26 cellular contexts compared by ENCODE assay signal in genomic region chr5:67723873-67724272, GRCh38.
A peak's percentile ranks its signal among the peaks of the same experiment; 100 is the strongest.
DNase-seq lines count a peak whose midpoint lies in the region; ATAC-seq, FAIRE-seq and TF ChIP-seq lines count a peak whose summit lies in the region.
"Had no signal": no experiment of that assay in that cellular context is flagged by ENCODE, and none has a peak within 500 bp of the region (broad histone marks: within the 10 kb centered on the region; RNA-seq: fewer than 3 reads in every experiment).

No MANE protein-coding gene starts in this region.

- CTCF ChIA-PET in HepG2 (lab: Yijun Ruan, JAX; ENCODE audit: low intra/inter-chr PET ratio, low total read pairs), result no interaction called here

- POLR2A ChIA-PET in HepG2 (lab: Yijun Ruan, JAX), result no interaction called here

- no peak overlapping the region for H3K4me2 ChIP-seq in HepG2 (ENCODE audit: low read depth, low read length)
- H3K4me2 ChIP-seq in GM23248 (ENCODE audit: unreplicated experiment), result no peak overlapping the region

- peak overlapping the region; percentile 64 to 79 (median 75) for H3K27ac ChIP-seq in esophagus muscularis mucosa (replicated peaks in 1 of 4)
- H3K27ac ChIP-seq in HepG2 (ENCODE audit: extremely low read length, insufficient read depth, low read length), result no peak overlapping the region
- H3K27ac ChIP-seq in sigmoid colon, result peak overlapping the region; percentile 73 to 77 (median 76)
- no peak overlapping the region for H3K27ac ChIP-seq in GM23248
- H3K27ac ChIP-seq: HL-60, SJCRH30 had no signal

- BruUV-seq in HepG2 (replicated peaks; lab: Mats Ljungman, UMichigan), result no TSS peak

- WGBS in esophagus muscularis mucosa, result 47% methylated on average over 1 of the region's 1 CpG
- WGBS in HepG2 (ENCODE audit: low lambda C conversion rate), result 65% methylated on average over 1 of the region's 1 CpG
- 86% methylated on average over 1 of the region's 1 CpG for WGBS in sigmoid colon, 2 donors
- WGBS in GM23248 (ENCODE audit: low coverage in 1 of 2, low lambda C conversion rate in 2 of 2, missing lambda C conversion rate in 2 of 2), 2 experiments, result 84 to 88% methylated on average over 1 of the region's 1 CpG

- no peaks in the 10 kb centered on the region for H3K27me3 ChIP-seq in esophagus muscularis mucosa
- H3K27me3 ChIP-seq in HepG2 (ENCODE audit: control insufficient read depth in 1 of 2, insufficient read depth in 2 of 2, low read length in 2 of 2), result no peaks in the 10 kb centered on the region
- no peaks in the 10 kb centered on the region for H3K27me3 ChIP-seq in sigmoid colon
- H3K27me3 ChIP-seq in GM23248 (replicated peaks; ENCODE audit: insufficient read depth), result no peaks in the 10 kb centered on the region
- H3K27me3 ChIP-seq: SJCRH30 had no signal

- TF ChIP-seq POLR2A in esophagus muscularis mucosa (IDR thresholded peaks at IDR 0.05; ENCODE audit: low read depth), result no peak
- TF ChIP-seq POLR2A in HepG2 (IDR thresholded peaks at IDR 0.05; ENCODE audit: insufficient read depth in 1 of 2, low read depth in 2 of 2, low read length in 2 of 2), result no peak
- no peak for TF ChIP-seq POLR2A in sigmoid colon (IDR thresholded peaks at IDR 0.05)

- TF ChIP-seq RAD21 in HepG2 (CRISPR knock-in tag; IDR thresholded peaks at IDR 0.05), result no peak

- H3K4me1 ChIP-seq in esophagus muscularis mucosa (peaks cover 6 to 37% (median 23%) of the 10 kb centered on the region in 4 donors), HepG2 (ENCODE audit: insufficient read depth, low read length) (no peaks in the 10 kb centered on the region), sigmoid colon (peaks cover 0 to 25% (median 19%) of the 10 kb centered on the region in 4 donors), GM23248 (ENCODE audit: insufficient read depth) (no peaks in the 10 kb centered on the region)
- H3K4me1 ChIP-seq: SJCRH30 had no signal

- in situ Hi-C loops in HepG2 (cut with HindIII; ENCODE audit: extremely low pct_ligation_motif_present, low pct_unique_long_range_greater_than_20kb), result no loop called here
- in situ Hi-C loops in GM23248 (cut with MboI), result no loop called here

- H4K20me1 ChIP-seq in HepG2 (ENCODE audit: insufficient read depth, low read length) (no peaks in the 10 kb centered on the region), GM23248 (ENCODE audit: insufficient read depth) (no peaks in the 10 kb centered on the region)

- no peaks in the 10 kb centered on the region for H3K79me2 ChIP-seq in HepG2 (ENCODE audit: insufficient read depth, low read length)
- H3K79me2 ChIP-seq in GM23248 (ENCODE audit: insufficient read depth), result no peaks in the 10 kb centered on the region

- H2AFZ ChIP-seq in HepG2 (ENCODE audit: low read length), result no peak overlapping the region
- no peak overlapping the region for H2AFZ ChIP-seq in GM23248

- no peaks in the 10 kb centered on the region for H3K9me2 ChIP-seq in GM23248 (ENCODE audit: insufficient read depth)

- H3K9me3 ChIP-seq in esophagus muscularis mucosa, result no peaks in the 10 kb centered on the region
- H3K9me3 ChIP-seq in HepG2 (ENCODE audit: low read length), result no peaks in the 10 kb centered on the region
- no peaks in the 10 kb centered on the region for H3K9me3 ChIP-seq in sigmoid colon
- H3K9me3 ChIP-seq in GM23248 (ENCODE audit: low read depth), result no peaks in the 10 kb centered on the region
- H3K9me3 ChIP-seq: SJCRH30 had no signal

- H3F3A ChIP-seq in GM23248 (ENCODE audit: insufficient read depth), result no peaks in the 10 kb centered on the region

- FAIRE-seq in HepG2 (lab: Jason Lieb, UNC), result no peak
- FAIRE-seq: GM12878 had no signal

- H3K9ac ChIP-seq in HepG2 (ENCODE audit: insufficient read depth, low read depth, low read length) (no peak overlapping the region), GM23248 (no peak overlapping the region)

- H3K36me3 ChIP-seq in esophagus muscularis mucosa (no peaks in the 10 kb centered on the region), HepG2 (replicated peaks in 1 of 2; ENCODE audit: control insufficient read depth in 1 of 2, insufficient read depth in 2 of 2, low read length in 2 of 2) (no peaks in the 10 kb centered on the region), sigmoid colon (no peaks in the 10 kb centered on the region), GM23248 (ENCODE audit: low read depth) (no peaks in the 10 kb centered on the region)
- H3K36me3 ChIP-seq: SJCRH30 had no signal

- ATAC-seq in HepG2, result no peak
- ATAC-seq: GM12878, PC-3, SK-N-SH treated with all-trans-retinoic acid at 6 μM for 48 hours had no signal

- DNase-seq in esophagus muscularis mucosa (ENCODE audit: extremely low spot score), result no peak
- DNase-seq in HepG2 (ENCODE audit: low spot score), result no peak
- DNase-seq in sigmoid colon, result no peak
- DNase-seq in GM23248, result no peak
- DNase-seq in ureter (ENCODE audit: low spot score), result no peak
- no peak for DNase-seq in GM19240 (ENCODE audit: insufficient read length, low spot score)
- no peak for DNase-seq in NCI-H526 (lab: John Stamatoyannopoulos, UW)
- DNase-seq: CD4-positive, alpha-beta memory T cell; COR-L47; DMS53; GDM1; GOT3; HCEC 1CT; Kasumi-1; NCI-H1105 treated with DMSO at 0.1 percent for 48 hours; NCI-H146; NCI-H1930; NCI-H2107; NCI-H524; NCI-H82; NK-92 treated with Interleukin-12 subunit alpha and Interleukin-12 subunit beta, amount 100 ng/mL, for 24 hours; PC-3; SJCRH30 had no signal

- TF ChIP-seq CTCF in esophagus muscularis mucosa (IDR thresholded peaks at IDR 0.05) (no peak), HepG2 (CRISPR knock-in tag; IDR thresholded peaks at IDR 0.05) (no peak), sigmoid colon (IDR thresholded peaks at IDR 0.05) (no peak)

- TF ChIP-seq EP300 in esophagus muscularis mucosa (IDR thresholded peaks at IDR 0.05) (no peak), HepG2 (IDR thresholded peaks at IDR 0.05; ENCODE audit: low read depth in 2 of 2, low read length in 2 of 2) (no peak), HepG2 (CRISPR knock-in tag; IDR thresholded peaks at IDR 0.05; ENCODE audit: borderline replicate concordance) (no peak), sigmoid colon (IDR thresholded peaks at IDR 0.05) (no peak)

- H3K4me3 ChIP-seq in esophagus muscularis mucosa, result no peak overlapping the region
- H3K4me3 ChIP-seq in HepG2 (replicated peaks in 1 of 3; ENCODE audit: insufficient read depth in 1 of 3, low read depth in 2 of 3, low read length in 3 of 3), result no peak overlapping the region
- no peak overlapping the region for H3K4me3 ChIP-seq in sigmoid colon
- H3K4me3 ChIP-seq in GM23248, result no peak overlapping the region
- H3K4me3 ChIP-seq: GM12878, SJCRH30 had no signal

- intact Hi-C loops in esophagus muscularis mucosa (cut with DNase I), result no loop called here
- intact Hi-C loops in HepG2 (cut with micrococcal nuclease; ENCODE audit: unreplicated experiment), result no loop called here
- intact Hi-C loops in sigmoid colon (cut with DNase I), result loop anchor here (10.0 kb wide), 1 partner anchor 51 kb away; no protein-coding TSS in a partner anchor

TF ChIP-seq in HepG2, 621 proteins besides CTCF, POLR2A, EP300 and RAD21:
- TF ChIP-seq ZNF891 (CRISPR knock-in tag; IDR thresholded peaks at IDR 0.05) (no peak), ZNF644 (CRISPR knock-in tag; IDR thresholded peaks at IDR 0.05; ENCODE audit: low read depth) (0 out of 2 replicates have a peak, but pooled peaks have one; percentile 19)

Comparison
In these comparisons a context has a peak if more than half of its experiments do, and no peak if none do; other contexts are left out.
1. H3K27ac ChIP-seq: peak in esophagus muscularis mucosa (4 of 4) and sigmoid colon (4 of 4); none in HepG2 (single experiment) and GM23248 (single experiment).